ENCODE assay signal across 17 cellular contexts in the genomic region with DNA sequence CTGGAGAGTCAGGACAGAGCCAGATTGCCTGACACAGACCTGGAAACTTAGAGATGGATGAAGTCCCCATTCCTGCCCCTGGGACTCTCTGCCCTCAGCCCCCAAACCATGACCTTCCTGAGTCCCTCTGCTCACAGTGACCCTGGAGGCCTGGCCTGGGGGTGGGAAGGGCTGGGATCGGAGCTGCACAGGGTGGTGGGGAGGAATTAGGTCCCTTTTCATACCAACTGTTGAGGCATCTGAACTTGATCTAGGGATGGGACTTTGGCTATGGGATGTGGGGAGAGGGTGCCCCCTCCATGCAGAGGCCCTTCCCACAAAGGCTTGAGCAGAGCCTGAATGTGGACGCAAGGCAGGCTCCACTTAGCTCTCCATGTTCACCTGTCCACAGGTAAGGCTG.
DNase-seq lines count a peak whose midpoint lies in the region; ATAC-seq, FAIRE-seq and TF ChIP-seq lines count a peak whose summit lies in the region.
"Had no signal": no experiment of that assay in that cellular context is flagged by ENCODE, and none has a peak within 500 bp of the region (broad histone marks: within the 10 kb centered on the region; RNA-seq: fewer than 3 reads in every experiment).

No MANE protein-coding gene starts in this region.

- no peak for TF ChIP-seq CTCF in IMR-90 (conservative IDR thresholded peaks at IDR 0.05; ENCODE audit: low read depth, low read length)
- TF ChIP-seq CTCF in HepG2 (CRISPR knock-in tag; IDR thresholded peaks at IDR 0.05) = no peak
- TF ChIP-seq CTCF in sigmoid colon (IDR thresholded peaks at IDR 0.05) = no peak

- no peak overlapping the region for H3K56ac ChIP-seq in IMR-90 (ENCODE audit: extremely low read depth, insufficient read depth, low read length)

- intact Hi-C loops in IMR-90 (cut with micrococcal nuclease) = no loop called here
- intact Hi-C loops in HepG2 (cut with micrococcal nuclease; ENCODE audit: unreplicated experiment) = no loop called here
- intact Hi-C loops in sigmoid colon (cut with DNase I) = no loop called here

- peaks cover 7% of the 10 kb centered on the region for H3K27me3 Mint-ChIP-seq in activated T-cell treated with anti-CD3 and anti-CD28 coated beads, Interleukin-2, amount 50 U/mL, for 24 hours

- no peak overlapping the region for H4K5ac ChIP-seq in IMR-90 (ENCODE audit: low read depth, low read length)

- no peak overlapping the region for H2BK120ac ChIP-seq in IMR-90 (ENCODE audit: low read depth, low read length)

- peaks cover 5% of the 10 kb centered on the region for H3K9me1 ChIP-seq in IMR-90 (ENCODE audit: insufficient read depth, low read length)

- H3K9ac ChIP-seq in IMR-90 (ENCODE audit: low read depth, low read length) (no peak overlapping the region), HepG2 (ENCODE audit: insufficient read depth, low read depth, low read length) (no peak overlapping the region)

- dilution Hi-C loops in IMR-90 (cut with HindIII; ENCODE audit: low sequenced_read_pairs, unreplicated experiment) = no loop called here

- H3K27ac ChIP-seq in IMR-90 (ENCODE audit: insufficient read depth, low read length) (no peak overlapping the region), HepG2 (ENCODE audit: extremely low read length, insufficient read depth, low read length) (no peak overlapping the region), sigmoid colon (no peak overlapping the region)

- BruUV-seq in IMR-90 (replicated peaks; lab: Mats Ljungman, UMichigan) (no TSS peak), HepG2 (replicated peaks; lab: Mats Ljungman, UMichigan) (no TSS peak)

- no peak overlapping the region for H3K27ac Mint-ChIP-seq in activated T-cell treated with anti-CD3 and anti-CD28 coated beads, Interleukin-2, amount 50 U/mL, for 24 hours
- H3K27ac Mint-ChIP-seq: CD4-positive, alpha-beta memory T cell; GM23338 had no signal

- CTCF ChIA-PET in IMR-90 (lab: Yijun Ruan, JAX) = no interaction called here
- CTCF ChIA-PET in HepG2 (lab: Yijun Ruan, JAX; ENCODE audit: low intra/inter-chr PET ratio, low total read pairs) = no interaction called here

- WGBS in IMR-90 (ENCODE audit: extremely low coverage in 2 of 2, insufficient read length in 1 of 2), 2 experiments = no CpG with 5 or more reads among the region's 2 CpGs
- 43% methylated on average over 1 of the region's 2 CpGs for WGBS in HepG2 (ENCODE audit: low lambda C conversion rate)
- WGBS in sigmoid colon, 2 donors = 48 to 93% methylated on average over 2 of the region's 2 CpGs

- TF ChIP-seq POLR2A in IMR-90 (IDR thresholded peaks at IDR 0.05; ENCODE audit: low read depth, low read length) (no peak), HepG2 (IDR thresholded peaks at IDR 0.05; ENCODE audit: insufficient read depth in 1 of 2, low read depth in 2 of 2, low read length in 2 of 2) (no peak), sigmoid colon (IDR thresholded peaks at IDR 0.05) (no peak)

- no peak overlapping the region for H2AFZ ChIP-seq in IMR-90 (replicated peaks; ENCODE audit: low read length, poor library complexity)
- no peak overlapping the region for H2AFZ ChIP-seq in HepG2 (ENCODE audit: low read length)
- H2AFZ ChIP-seq: GM23338 had no signal

- FAIRE-seq in HepG2 (lab: Jason Lieb, UNC) = no peak
- FAIRE-seq: A204.1, GM19239 had no signal

- H2AK9ac ChIP-seq in IMR-90 (replicated peaks; ENCODE audit: low read depth, low read length, poor library complexity) = peak overlapping the region; percentile 23

- no peak overlapping the region for H2BK5ac ChIP-seq in IMR-90 (ENCODE audit: low read depth, low read length, poor library complexity, severe bottlenecking)

- H3K4ac ChIP-seq in IMR-90 (ENCODE audit: low read depth, low read length) = no peak overlapping the region

- H2BK20ac ChIP-seq in IMR-90 (ENCODE audit: low read depth, low read length) = no peak overlapping the region

- H4K20me1 ChIP-seq in IMR-90 (ENCODE audit: insufficient read depth, low read length) (no peaks in the 10 kb centered on the region), HepG2 (ENCODE audit: insufficient read depth, low read length) (no peaks in the 10 kb centered on the region)

- H3K18ac ChIP-seq in IMR-90 (ENCODE audit: low read depth, low read length) = no peak overlapping the region

- peak; percentile 2 for DNase-seq in activated T-cell treated with anti-CD3 and anti-CD28 coated beads, Interleukin-2, amount 50 U/mL, for 24 hours
- no peak for DNase-seq in activated T-cell treated with anti-CD3 and anti-CD28 coated beads, Interleukin-2, amount 50 U/mL, for 48 hours
- DNase-seq in IMR-90 (no peak), HepG2 (ENCODE audit: low spot score) (no peak), sigmoid colon (peak; percentile 22)
- DNase-seq: CD4-positive, alpha-beta memory T cell; GDM1; Karpas-422; NCI-H524 treated with DMSO at 0.1 percent for 48 hours; PC-3; RPMI8226 had no signal

- H3K36me3 Mint-ChIP-seq in activated T-cell treated with anti-CD3 and anti-CD28 coated beads, Interleukin-2, amount 50 U/mL, for 24 hours (ENCODE audit: low read depth) = no peaks in the 10 kb centered on the region
- H3K36me3 Mint-ChIP-seq: CD4-positive, alpha-beta memory T cell had no signal

- H3K27me3 ChIP-seq in IMR-90 (ENCODE audit: control insufficient read depth, insufficient read depth, low read length) (peaks cover 9% of the 10 kb centered on the region), HepG2 (ENCODE audit: control insufficient read depth in 1 of 2, insufficient read depth in 2 of 2, low read length in 2 of 2) (peaks cover 26 to 96% of the 10 kb centered on the region in 2 experiments), sigmoid colon (no peaks in the 10 kb centered on the region)

- ATAC-seq in IMR-90 (ENCODE audit: low read depth) (no peak), HepG2 (no peak), HG03565 (IDR thresholded peaks at IDR 0.05; ENCODE audit: unreplicated experiment) (no peak), HG03039 (IDR thresholded peaks at IDR 0.05; ENCODE audit: unreplicated experiment) (no peak), GM18502 (IDR thresholded peaks at IDR 0.05; ENCODE audit: poor library complexity, unreplicated experiment) (no peak)
- ATAC-seq: GM23338, PC-3 had no signal

- H3K4me3 Mint-ChIP-seq in activated T-cell treated with anti-CD3 and anti-CD28 coated beads, Interleukin-2, amount 50 U/mL, for 24 hours = no peak overlapping the region
- H3K4me3 Mint-ChIP-seq: CD4-positive, alpha-beta memory T cell; GM23338 had no signal

- POLR2A ChIA-PET in IMR-90 (lab: Charles Lee; ENCODE audit: unreplicated experiment) (no interaction called here), HepG2 (lab: Yijun Ruan, JAX) (interaction anchor here (1.1 kb wide), 1 partner anchor 10 kb away, joined by 3 read pairs; no protein-coding TSS in a partner anchor)

- TF ChIP-seq EP300 in HepG2 (IDR thresholded peaks at IDR 0.05; ENCODE audit: low read depth in 2 of 2, low read length in 2 of 2) (no peak), HepG2 (CRISPR knock-in tag; IDR thresholded peaks at IDR 0.05; ENCODE audit: borderline replicate concordance) (no peak), sigmoid colon (IDR thresholded peaks at IDR 0.05) (no peak)

- H3K4me3 ChIP-seq in IMR-90 (ENCODE audit: insufficient read depth, low read depth, low read length) = no peak overlapping the region
- H3K4me3 ChIP-seq in HepG2 (replicated peaks in 1 of 3; ENCODE audit: insufficient read depth in 1 of 3, low read depth in 2 of 3, low read length in 3 of 3) = no peak overlapping the region
- H3K4me3 ChIP-seq in sigmoid colon = no peak overlapping the region
- H3K4me3 ChIP-seq: GM23338 had no signal

- H3K14ac ChIP-seq in IMR-90 (replicated peaks; ENCODE audit: low read depth, low read length) = no peak overlapping the region

- in situ Hi-C loops in IMR-90 (cut with MboI; ENCODE audit: low sequenced_read_pairs) (no loop called here), HepG2 (cut with HindIII; ENCODE audit: extremely low pct_ligation_motif_present, low pct_unique_long_range_greater_than_20kb) (no loop called here)

- no peak overlapping the region for H4K8ac ChIP-seq in IMR-90 (ENCODE audit: low read depth in 2 of 2, low read length in 2 of 2)

- H2AK5ac ChIP-seq in IMR-90 (ENCODE audit: low read depth, low read length) = no peak overlapping the region

- no peak for TF ChIP-seq RAD21 in IMR-90 (IDR thresholded peaks at IDR 0.05; ENCODE audit: low read length)
- no peak for TF ChIP-seq RAD21 in HepG2 (CRISPR knock-in tag; IDR thresholded peaks at IDR 0.05)

- H3K36me3 ChIP-seq in IMR-90 (ENCODE audit: control insufficient read depth, insufficient read depth, low read length) = no peaks in the 10 kb centered on the region
- no peaks in the 10 kb centered on the region for H3K36me3 ChIP-seq in HepG2 (replicated peaks in 1 of 2; ENCODE audit: control insufficient read depth in 1 of 2, insufficient read depth in 2 of 2, low read length in 2 of 2)
- H3K36me3 ChIP-seq in sigmoid colon = no peaks in the 10 kb centered on the region

- H3K4me2 ChIP-seq in IMR-90 (ENCODE audit: low read depth, low read length) (no peak overlapping the region), HepG2 (ENCODE audit: low read depth, low read length) (peak overlapping the region; percentile 60; the same call in 1 of the 2 replicates)
- H3K4me2 ChIP-seq: GM23338 had no signal

- H2BK15ac ChIP-seq in IMR-90 (ENCODE audit: low read depth, low read length) = no peak overlapping the region

- H3K4me1 Mint-ChIP-seq in activated T-cell treated with anti-CD3 and anti-CD28 coated beads, Interleukin-2, amount 50 U/mL, for 24 hours (ENCODE audit: low read depth) = no peaks in the 10 kb centered on the region
- H3K4me1 Mint-ChIP-seq: CD4-positive, alpha-beta memory T cell had no signal

- H3K79me1 ChIP-seq in IMR-90 (ENCODE audit: low read depth in 1 of 2, low read length in 2 of 2) = no peaks in the 10 kb centered on the region

- H3K9me3 ChIP-seq in IMR-90 (ENCODE audit: control insufficient read depth, insufficient read depth, low read length) = no peaks in the 10 kb centered on the region
- H3K9me3 ChIP-seq in HepG2 (ENCODE audit: low read length) = no peaks in the 10 kb centered on the region
- no peaks in the 10 kb centered on the region for H3K9me3 ChIP-seq in sigmoid colon

- no peaks in the 10 kb centered on the region for H3K9me3 Mint-ChIP-seq in activated T-cell treated with anti-CD3 and anti-CD28 coated beads, Interleukin-2, amount 50 U/mL, for 24 hours
- H3K9me3 Mint-ChIP-seq: CD4-positive, alpha-beta memory T cell; GM23338 had no signal

- H3K79me2 ChIP-seq in HepG2 (ENCODE audit: insufficient read depth, low read length) = no peaks in the 10 kb centered on the region

- H3K4me1 ChIP-seq in IMR-90 (ENCODE audit: control insufficient read depth, insufficient read depth, low read length) (peaks cover 5% of the 10 kb centered on the region), HepG2 (ENCODE audit: insufficient read depth, low read length) (peaks cover 73% of the 10 kb centered on the region), sigmoid colon (peaks cover 0 to 5% (median 0%) of the 10 kb centered on the region in 4 donors)

- H4K91ac ChIP-seq in IMR-90 (ENCODE audit: insufficient read depth, low read depth, low read length) = no peak overlapping the region

- no peak overlapping the region for H3K23ac ChIP-seq in IMR-90 (ENCODE audit: low read depth, low read length)

TF ChIP-seq in IMR-90, 13 proteins besides CTCF, POLR2A, EP300 and RAD21 (continues in another document):
- no peak for TF ChIP-seq MXI1 (IDR thresholded peaks at IDR 0.05; ENCODE audit: borderline replicate concordance, low read depth, low read length)

TF ChIP-seq in HepG2, 621 proteins besides CTCF, POLR2A, EP300 and RAD21 (continues in another document):
- TF ChIP-seq ZNF83 (CRISPR knock-in tag; IDR thresholded peaks at IDR 0.05; ENCODE audit: borderline replicate concordance) (no peak), JARID2 (CRISPR knock-in tag; IDR thresholded peaks at IDR 0.05; ENCODE audit: insufficient replicate concordance) (no peak)

Comparison
In these comparisons a context has a peak if more than half of its experiments do, and no peak if none do; other contexts are left out.
1. DNase-seq: peak in activated T-cell treated with anti-CD3 and anti-CD28 coated beads, Interleukin-2, amount 50 U/mL, for 24 hours (single experiment) and sigmoid colon (single experiment); none in activated T-cell treated with anti-CD3 and anti-CD28 coated beads, Interleukin-2, amount 50 U/mL, for 48 hours (0 of 2), IMR-90 (single experiment) and HepG2 (single experiment).